Comparison of ENCODE assay signal across 7 cellular contexts in genomic region chr1:182235952-182236650, GRCh38.
DNase-seq lines count a peak whose midpoint lies in the region; ATAC-seq and TF ChIP-seq lines count a peak whose summit lies in the region.

No MANE protein-coding gene starts in this region.

- no peaks in the 10 kb centered on the region for H3K36me3 ChIP-seq in Peyer's patch
- H3K36me3 ChIP-seq in spleen = no peaks in the 10 kb centered on the region

- no peak overlapping the region for H3K4me3 Mint-ChIP-seq in stimulated activated naive CD8-positive, alpha-beta T cell treated with anti-CD3 and anti-CD28 coated beads, Interleukin-15, amount 100 ng/mL, for 72 hours

- H3K27ac Mint-ChIP-seq in stimulated activated naive CD8-positive, alpha-beta T cell treated with anti-CD3 and anti-CD28 coated beads, Interleukin-15, amount 100 ng/mL, for 72 hours = peak overlapping the region; percentile 10 to 36

- H3K27me3 ChIP-seq in Peyer's patch = no peaks in the 10 kb centered on the region
- no peaks in the 10 kb centered on the region for H3K27me3 ChIP-seq in spleen (replicated peaks in 1 of 7)

- H3K27ac ChIP-seq in Peyer's patch (peak overlapping the region in 2 of 4 donors; percentile 26 to 27), spleen (peak overlapping the region in 4 of 8 donors; percentile 9 to 79 (median 62))

- intact Hi-C loops in Right ventricle myocardium superior (cut with DNase I) = no loop called here
- intact Hi-C loops in spleen (cut with DNase I; ENCODE audit: low total_unique reads) = no loop called here
- intact Hi-C loops in lower leg skin (cut with DNase I; ENCODE audit: low total_unique reads) = no loop called here

- DNase-seq in M059J (ENCODE audit: low read depth) = peak; percentile 71
- DNase-seq in Peyer's patch = peak in 2 of 3 donors; percentile 57 to 61
- DNase-seq in Right ventricle myocardium superior = peak; percentile 49
- no peak for DNase-seq in stimulated activated naive CD8-positive, alpha-beta T cell treated with anti-CD3 and anti-CD28 coated beads, Interleukin-15, amount 100 ng/mL, for 72 hours
- DNase-seq in spleen = no peak
- no peak for DNase-seq in lower leg skin (ENCODE audit: low spot score in 2 of 2)
- DNase-seq in activated CD8-positive, alpha-beta memory T cell treated with anti-CD3 and anti-CD28 coated beads, Interleukin-2, amount 50 U/mL, for 4 hours = no peak

- H3K4me1 ChIP-seq in Peyer's patch (no peaks in the 10 kb centered on the region), spleen (peaks cover 0 to 14% (median 0%) of the 10 kb centered on the region in 6 donors)

- H3K4me3 ChIP-seq in Peyer's patch = no peak overlapping the region
- H3K4me3 ChIP-seq in spleen = peak overlapping the region in 1 of 8 donors; percentile 43
- H3K4me3 ChIP-seq in lower leg skin (ENCODE audit: low read depth, poor library complexity, severe bottlenecking) = no peak overlapping the region

- H3K4me1 Mint-ChIP-seq in stimulated activated naive CD8-positive, alpha-beta T cell treated with anti-CD3 and anti-CD28 coated beads, Interleukin-15, amount 100 ng/mL, for 72 hours = peaks cover 9% of the 10 kb centered on the region

- no peaks in the 10 kb centered on the region for H3K9me3 Mint-ChIP-seq in stimulated activated naive CD8-positive, alpha-beta T cell treated with anti-CD3 and anti-CD28 coated beads, Interleukin-15, amount 100 ng/mL, for 72 hours

- WGBS in spleen, 5 donors = 80 to 94% (median 93%) methylated on average over 11 of the region's 11 CpGs
- 51% methylated on average over 11 of the region's 11 CpGs for WGBS in lower leg skin, 2 donors

- no peak for TF ChIP-seq CTCF in Peyer's patch (IDR thresholded peaks at IDR 0.05)
- no peak for TF ChIP-seq CTCF in spleen (IDR thresholded peaks at IDR 0.05 in 8 of 11, conservative IDR thresholded peaks at IDR 0.05 in 3 of 11)
- TF ChIP-seq CTCF in lower leg skin (IDR thresholded peaks at IDR 0.05) = no peak

- TF ChIP-seq POLR2A in Peyer's patch (IDR thresholded peaks at IDR 0.05) (no peak), spleen (IDR thresholded peaks at IDR 0.05) (no peak), lower leg skin (IDR thresholded peaks at IDR 0.05) (no peak)

- H3K27me3 Mint-ChIP-seq in stimulated activated naive CD8-positive, alpha-beta T cell treated with anti-CD3 and anti-CD28 coated beads, Interleukin-15, amount 100 ng/mL, for 72 hours = no peaks in the 10 kb centered on the region

- ATAC-seq in Right ventricle myocardium superior (ENCODE audit: poor library complexity) = peak; percentile 93
- no peak for ATAC-seq in stimulated activated naive CD8-positive, alpha-beta T cell treated with anti-CD3 and anti-CD28 coated beads, Interleukin-15, amount 100 ng/mL, for 72 hours

- H3K9me3 ChIP-seq in Peyer's patch = no peaks in the 10 kb centered on the region
- no peaks in the 10 kb centered on the region for H3K9me3 ChIP-seq in spleen

Comparison
In these comparisons a context has a peak if more than half of its experiments do, and no peak if none do; other contexts are left out.
1. DNase-seq: peak in M059J (single experiment), Peyer's patch (2 of 3) and Right ventricle myocardium superior (single experiment); none in stimulated activated naive CD8-positive, alpha-beta T cell treated with anti-CD3 and anti-CD28 coated beads, Interleukin-15, amount 100 ng/mL, for 72 hours (0 of 2), spleen (single experiment), lower leg skin (0 of 2) and activated CD8-positive, alpha-beta memory T cell treated with anti-CD3 and anti-CD28 coated beads, Interleukin-2, amount 50 U/mL, for 4 hours (single experiment).